In the genomic region with DNA sequence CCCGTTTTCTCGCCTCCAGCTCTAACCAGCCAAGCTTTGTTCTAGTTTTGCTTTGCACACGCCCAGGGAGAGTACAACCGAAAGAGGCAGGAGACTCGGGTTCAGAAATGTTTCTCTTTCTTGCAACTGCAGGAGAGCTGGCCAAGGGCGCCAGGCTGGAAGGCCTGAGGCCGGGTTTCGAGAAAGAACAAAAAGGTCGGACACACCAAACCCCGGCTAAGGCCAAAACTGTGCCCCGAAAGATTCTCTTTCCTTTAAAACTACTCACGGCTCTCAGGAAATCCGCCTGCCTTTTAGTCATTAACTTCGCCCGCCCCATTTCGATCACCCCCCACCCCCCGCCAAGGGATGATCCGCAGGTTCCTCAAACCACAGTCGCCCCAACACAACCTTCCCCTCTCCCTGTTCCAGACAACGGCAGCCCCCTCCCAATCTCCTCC, we compare ENCODE assay signal across 8 cellular contexts. TPM values are rescaled to one million over a fixed set of nuclear protein-coding genes. Genes with fewer than 3 reads are reported as not detected.
A peak's percentile ranks its signal among the peaks of the same experiment; 100 is the strongest.
DNase-seq lines count a peak whose midpoint lies in the region; ATAC-seq and TF ChIP-seq lines count a peak whose summit lies in the region.

No MANE protein-coding gene starts in this region.

- no peaks in the 10 kb centered on the region for H3K27me3 ChIP-seq in left lung

- peaks cover 9% of the 10 kb centered on the region for H3K4me1 ChIP-seq in ES-I3 (ENCODE audit: insufficient read depth, low read length)
- peaks cover 0 to 48% of the 10 kb centered on the region in 2 donors for H3K4me1 ChIP-seq in left lung

- H3K9me3 ChIP-seq in ES-I3 (ENCODE audit: control insufficient read depth, insufficient read depth, low read length) (peaks cover 8% of the 10 kb centered on the region; the same call in 1 of the 2 replicates), left lung (peaks cover 8 to 9% of the 10 kb centered on the region in 2 donors)

- H3K27ac ChIP-seq in left lung: peak overlapping the region; percentile 99 to 100

- peak overlapping the region; percentile 69 to 86 for H3K4me3 ChIP-seq in left lung

- TF ChIP-seq CTCF in left lung (IDR thresholded peaks at IDR 0.05): no peak

- H3K9ac ChIP-seq in ES-I3 (ENCODE audit: low read depth, low read length): peak overlapping the region; percentile 85

- peak; percentile 45 for ATAC-seq in GM21717 (IDR thresholded peaks at IDR 0.05; ENCODE audit: unreplicated experiment)
- peak; percentile 44 for ATAC-seq in left lung

- DNase-seq in LoVo (ENCODE audit: low spot score) (peak; percentile 39), dedifferentiated amniotic fluid mesenchymal stem cell (ENCODE audit: extremely low spot score) (peak; percentile 56), left lung (peak; percentile 64 to 81), NCI-H187 treated with DMSO at 0.1 percent for 48 hours (lab: John Stamatoyannopoulos, UW) (no peak)
- peak; percentile 24 for DNase-seq in activated CD4-positive, alpha-beta T cell treated with anti-CD3 and anti-CD28 coated beads for 1 hour
- DNase-seq in stimulated activated CD4-positive, alpha-beta T cell treated with anti-CD3 and anti-CD28 coated beads, Interleukin-4, amount 100 ng/mL, for 24 hours: peak; percentile 58

- intact Hi-C loops in left lung (cut with DNase I): no loop called here

- H3K36me3 ChIP-seq in ES-I3 (ENCODE audit: insufficient read depth, low read length) (no peaks in the 10 kb centered on the region; the same call in 1 of the 2 replicates), left lung (peaks cover 0 to 8% of the 10 kb centered on the region in 2 donors)

RNA-seq across cellular contexts. Expression of gene FEM1C, which starts 0.6 kb away (rescaled TPM):
- total RNA-seq in left lung: 10 to 100 TPM; 22.7 to 28.7 TPM

RNA-seq across cellular contexts. Expression of gene TICAM2, which starts 58.3 kb away (rescaled TPM):
- 1 to 10 TPM; 5.4 to 8.6 TPM for total RNA-seq in left lung
